1 cellular context compared by ENCODE assay signal in genomic region chr5:94746731-94747124, GRCh38.
A peak's percentile ranks its signal among the peaks of the same experiment; 100 is the strongest.
TF ChIP-seq lines count a peak whose summit lies in the region.

No MANE protein-coding gene starts in this region.

TF ChIP-seq in K562, 482 proteins besides CTCF, POLR2A, EP300 and RAD21 (continued from another document and continues in another):
- TF ChIP-seq UBTF (IDR thresholded peaks at IDR 0.05; ENCODE audit: borderline replicate concordance in 1 of 2, low read depth in 2 of 2, low read length in 2 of 2) (no peak), ZNF609 (CRISPR knock-in tag; IDR thresholded peaks at IDR 0.05; ENCODE audit: borderline replicate concordance) (no peak), NR2C1 (IDR thresholded peaks at IDR 0.05) (no peak), NR2C1 (tag; IDR thresholded peaks at IDR 0.05) (0 out of 2 replicates have a peak, but pooled peaks have one; percentile 16), CBFA2T2 (conservative IDR thresholded peaks at IDR 0.05) (no peak), MTA1 (IDR thresholded peaks at IDR 0.05; ENCODE audit: borderline replicate concordance) (no peak), KAT8 (IDR thresholded peaks at IDR 0.05; ENCODE audit: low read depth) (no peak), KDM4B (IDR thresholded peaks at IDR 0.05; ENCODE audit: borderline replicate concordance in 2 of 2, low read depth in 1 of 2) (no peak), ZNF239 (CRISPR knock-in tag; IDR thresholded peaks at IDR 0.05) (no peak), ZBTB2 (IDR thresholded peaks at IDR 0.05) (no peak), MEIS2 (IDR thresholded peaks at IDR 0.05; ENCODE audit: partially characterized antibody) (peak; percentile 69), ZNF764 (CRISPR knock-in tag; IDR thresholded peaks at IDR 0.05; ENCODE audit: low read depth) (no peak), NFE2L1 (tag; IDR thresholded peaks at IDR 0.05; ENCODE audit: borderline replicate concordance, low read depth) (no peak), ZZZ3 (IDR thresholded peaks at IDR 0.05) (no peak), RNF2 (IDR thresholded peaks at IDR 0.05) (0 out of 2 replicates have a peak, but pooled peaks have one; percentile 21), ZHX1 (conservative IDR thresholded peaks at IDR 0.05; ENCODE audit: low read length) (no peak), ZNF449 (CRISPR knock-in tag; IDR thresholded peaks at IDR 0.05) (no peak), JUNB (CRISPR knock-in tag; conservative IDR thresholded peaks at IDR 0.05) (no peak), CSDE1 (IDR thresholded peaks at IDR 0.05) (no peak), RBM34 (IDR thresholded peaks at IDR 0.05; ENCODE audit: borderline replicate concordance, insufficient read depth, low read length) (no peak), ZEB2 (IDR thresholded peaks at IDR 0.05) (0 out of 2 replicates have a peak, but pooled peaks have one; percentile 27), ARHGAP35 (IDR thresholded peaks at IDR 0.05; ENCODE audit: partially characterized antibody) (no peak), NR4A1 (CRISPR knock-in tag; IDR thresholded peaks at IDR 0.05) (no peak), NR4A1 (tag; IDR thresholded peaks at IDR 0.05) (no peak), PBX2 (CRISPR knock-in tag; IDR thresholded peaks at IDR 0.05; ENCODE audit: low read depth) (peak; percentile 76), PBX2 (tag; conservative IDR thresholded peaks at IDR 0.05; ENCODE audit: low read depth) (peak; percentile 78), ZNF785 (CRISPR knock-in tag; IDR thresholded peaks at IDR 0.05) (no peak), MCM5 (IDR thresholded peaks at IDR 0.05; ENCODE audit: low read depth) (no peak), USF1 (CRISPR knock-in tag; IDR thresholded peaks at IDR 0.05) (no peak), PHTF2 (CRISPR knock-in tag; IDR thresholded peaks at IDR 0.05) (no peak), RBM15 (IDR thresholded peaks at IDR 0.05; ENCODE audit: insufficient read depth, low read length) (no peak), ZNF586 (CRISPR knock-in tag; conservative IDR thresholded peaks at IDR 0.05) (no peak), MXD1 (CRISPR knock-in tag; IDR thresholded peaks at IDR 0.05; ENCODE audit: borderline replicate concordance, poor library complexity, severe bottlenecking) (no peak), DDX20 (tag; IDR thresholded peaks at IDR 0.05; ENCODE audit: low read depth) (no peak), ZNF212 (CRISPR knock-in tag; IDR thresholded peaks at IDR 0.05) (no peak), SPI1 (IDR thresholded peaks at IDR 0.05; ENCODE audit: borderline replicate concordance, low read depth, low read length) (peak; percentile 83; the same call in 1 of the 2 replicates), NFYB (IDR thresholded peaks at IDR 0.05; ENCODE audit: extremely low read depth, insufficient read length) (no peak), DEAF1 (CRISPR knock-in tag; IDR thresholded peaks at IDR 0.05) (no peak), ZC3H4 (CRISPR knock-in tag; IDR thresholded peaks at IDR 0.05; ENCODE audit: borderline replicate concordance) (no peak), LARP7 (IDR thresholded peaks at IDR 0.05) (no peak), WHSC1 (IDR thresholded peaks at IDR 0.05; ENCODE audit: low read length) (no peak), NFIC (IDR thresholded peaks at IDR 0.05) (no peak), ETV5 (CRISPR knock-in tag; IDR thresholded peaks at IDR 0.05; ENCODE audit: low read depth) (no peak), MAFF (IDR thresholded peaks at IDR 0.05; ENCODE audit: low read length) (no peak), MLLT1 (IDR thresholded peaks at IDR 0.05) (no peak), SMAD1 (IDR thresholded peaks at IDR 0.05; ENCODE audit: low read depth, low read length, partially characterized antibody) (no peak), ZNF263 (CRISPR knock-in tag; IDR thresholded peaks at IDR 0.05; ENCODE audit: borderline replicate concordance) (no peak)
